In the genomic region with DNA sequence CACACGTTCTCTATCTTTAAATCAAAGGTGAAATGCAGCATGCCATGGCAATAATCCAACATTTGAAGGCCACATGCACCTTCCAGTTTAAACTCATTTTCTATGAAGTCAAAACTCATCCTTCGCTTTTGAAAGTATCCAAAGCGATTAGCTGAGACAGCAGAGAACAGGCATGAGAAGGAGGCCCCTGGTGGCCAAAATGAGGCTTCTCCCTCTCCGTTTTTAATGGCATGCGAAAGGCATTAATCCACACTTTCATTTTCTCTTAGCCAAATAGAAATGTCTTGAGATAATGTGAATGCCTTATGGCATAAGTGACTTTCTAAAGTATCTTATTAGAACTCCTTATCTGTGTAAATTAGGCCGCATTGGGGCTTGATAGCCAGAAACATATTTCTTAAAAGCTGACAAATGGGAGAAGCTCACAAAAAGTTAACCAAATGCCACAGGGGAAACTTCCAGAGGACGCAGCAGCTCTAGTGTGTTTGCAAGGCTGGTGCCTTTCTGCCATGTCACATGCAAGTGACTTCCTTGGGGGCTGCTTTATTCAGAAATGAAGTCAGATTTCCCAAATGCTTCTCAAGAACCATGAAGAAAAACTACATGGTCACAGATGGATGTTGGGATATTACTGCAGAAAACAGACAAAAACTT, we compare ENCODE assay signal across 8 cellular contexts.
DNase-seq lines count a peak whose midpoint lies in the region; ATAC-seq and TF ChIP-seq lines count a peak whose summit lies in the region.

No MANE protein-coding gene starts in this region.

- DNase-seq in DMS53 treated with DMSO at 0.1 percent for 48 hours (lab: John Stamatoyannopoulos, UW; ENCODE audit: unreplicated experiment) (peak; percentile 2), astrocyte of the spinal cord (ENCODE audit: low read depth, low spot score) (peak; percentile 37), medulla oblongata (ENCODE audit: extremely low spot score) (peak; percentile 44), activated gamma-delta T cell treated with Interleukin-2 at 50 U/mL for 16 hours (no peak), NCI-H2081 (lab: John Stamatoyannopoulos, UW) (no peak)
- no peak for DNase-seq in NK-92 treated with Interleukin-12 subunit alpha and Interleukin-12 subunit beta, amount 100 ng/mL, for 24 hours (lab: John Stamatoyannopoulos, UW)
- DNase-seq in activated CD8-positive, alpha-beta memory T cell treated with anti-CD3 and anti-CD28 coated beads for 24 hours, result no peak

- in situ Hi-C loops in astrocyte of the spinal cord (cut with HindIII; ENCODE audit: low sequenced_read_pairs), result no loop called here

- TF ChIP-seq CTCF in astrocyte of the spinal cord (IDR thresholded peaks at IDR 0.05; ENCODE audit: low read depth, low read length), result peak; percentile 75

- ATAC-seq in HG03354 (IDR thresholded peaks at IDR 0.05; ENCODE audit: poor library complexity, severe bottlenecking, unreplicated experiment), result peak; percentile 80

- H3K4me3 ChIP-seq in astrocyte of the spinal cord (ENCODE audit: low read depth, low read length), result peak overlapping the region; percentile 22

Comparison
In these comparisons a context has a peak if more than half of its experiments do, and no peak if none do; other contexts are left out.
1. DNase-seq: peak in DMS53 treated with DMSO at 0.1 percent for 48 hours (single experiment), astrocyte of the spinal cord (single experiment) and medulla oblongata (single experiment); none in NK-92 treated with Interleukin-12 subunit alpha and Interleukin-12 subunit beta, amount 100 ng/mL, for 24 hours (single experiment), activated gamma-delta T cell treated with Interleukin-2 at 50 U/mL for 16 hours (single experiment), activated CD8-positive, alpha-beta memory T cell treated with anti-CD3 and anti-CD28 coated beads for 24 hours (single experiment) and NCI-H2081 (0 of 2).